9 cellular contexts compared by ENCODE assay signal in genomic region chr19:12847159-12848139, GRCh38. TPM values are rescaled to one million over a fixed set of nuclear protein-coding genes. Genes with fewer than 3 reads are reported as not detected.
DNase-seq lines count a peak whose midpoint lies in the region; ATAC-seq and TF ChIP-seq lines count a peak whose summit lies in the region.
"Had no signal": no experiment of that assay in that cellular context is flagged by ENCODE, and none has a peak within 500 bp of the region (broad histone marks: within the 10 kb centered on the region; RNA-seq: fewer than 3 reads in every experiment).

No MANE protein-coding gene starts in this region.

- no peaks in the 10 kb centered on the region for H3K4me1 Mint-ChIP-seq in Caco-2 (ENCODE audit: low read depth, unreplicated experiment)

- no peaks in the 10 kb centered on the region for H3K36me3 ChIP-seq in Caco-2 (ENCODE audit: control insufficient read depth, insufficient read depth, low read length)
- no peaks in the 10 kb centered on the region for H3K36me3 ChIP-seq in colonic mucosa
- no peaks in the 10 kb centered on the region for H3K36me3 ChIP-seq in left lung

- H3K9me3 ChIP-seq in Caco-2: no peaks in the 10 kb centered on the region
- no peaks in the 10 kb centered on the region for H3K9me3 ChIP-seq in colonic mucosa
- no peaks in the 10 kb centered on the region for H3K9me3 ChIP-seq in left lung

- no peaks in the 10 kb centered on the region for H3K36me3 Mint-ChIP-seq in Caco-2 (ENCODE audit: insufficient read depth, unreplicated experiment)

- H3K4me1 ChIP-seq in Caco-2 (no peaks in the 10 kb centered on the region), colonic mucosa (no peaks in the 10 kb centered on the region), left lung (peaks cover 0 to 12% of the 10 kb centered on the region in 2 donors)

- BruUV-seq in Caco-2 (replicated peaks; lab: Mats Ljungman, UMichigan): no TSS peak

- intact Hi-C loops in Caco-2 (cut with micrococcal nuclease; ENCODE audit: unreplicated experiment) (loop anchor here (5.0 kb wide), 1 partner anchor 85 kb away; no protein-coding TSS in a partner anchor), colonic mucosa (cut with DNase I) (loop anchor here (2.0 kb wide), 1 partner anchor 85 kb away; no protein-coding TSS in a partner anchor), left lung (cut with DNase I) (no loop called here)

- no peak overlapping the region for H3K27ac ChIP-seq in colonic mucosa
- H3K27ac ChIP-seq in left lung: no peak overlapping the region

- no peaks in the 10 kb centered on the region for H3K27me3 Mint-ChIP-seq in Caco-2 (ENCODE audit: insufficient read depth, unreplicated experiment)

- peak overlapping the region; percentile 57 for H3K4me3 Mint-ChIP-seq in Caco-2 (ENCODE audit: unreplicated experiment)

- H3K27me3 ChIP-seq in Caco-2 (replicated peaks; ENCODE audit: control insufficient read depth, insufficient read depth, low read length) (no peaks in the 10 kb centered on the region; the same call in 1 of the 2 replicates), colonic mucosa (no peaks in the 10 kb centered on the region), left lung (peaks cover 0 to 76% of the 10 kb centered on the region in 2 donors)

- H3K4me3 ChIP-seq in Caco-2 (ENCODE audit: low read depth, low read length): peak overlapping the region; percentile 25
- no peak overlapping the region for H3K4me3 ChIP-seq in colonic mucosa
- H3K4me3 ChIP-seq in left lung: no peak overlapping the region

- no peaks in the 10 kb centered on the region for H3K9me3 Mint-ChIP-seq in Caco-2 (ENCODE audit: unreplicated experiment)

- peak; percentile 100 for ATAC-seq in left lung

- POLR2A ChIA-PET in Caco-2 (lab: Charles Lee): no interaction called here
- POLR2A ChIA-PET in HEK293T (lab: Yijun Ruan, JAX): interaction anchor here (0.9 to 1.6 kb wide), 6 partner anchors 34 to 81 kb away, joined by 3 to 4 read pairs (median 3); partner anchors contain the start of genes GCDH, PRDX2, RNASEH2A and THSD8

- H3K9ac ChIP-seq in colonic mucosa (ENCODE audit: low read depth in 2 of 2, low read length in 2 of 2): peak overlapping the region in 1 of 2 donors; percentile 28

- peak; percentile 81 to 98 for TF ChIP-seq CTCF in Caco-2 (IDR thresholded peaks at IDR 0.05; ENCODE audit: insufficient read depth in 1 of 2, low read depth in 1 of 2, low read length in 1 of 2, severe bottlenecking in 1 of 2, unreplicated experiment in 1 of 2)
- TF ChIP-seq CTCF in colonic mucosa (IDR thresholded peaks at IDR 0.05): peak; percentile 99
- TF ChIP-seq CTCF in left lung (IDR thresholded peaks at IDR 0.05): peak; percentile 99 to 100

- peak; percentile 83 to 95 for DNase-seq in Caco-2
- DNase-seq in HEK293T (ENCODE audit: extremely low spot score): peak; percentile 89
- DNase-seq in NCI-H524 treated with DMSO at 0.1 percent for 48 hours (lab: John Stamatoyannopoulos, UW): peak; percentile 15
- DNase-seq in activated CD4-positive, alpha-beta T cell treated with anti-CD3 and anti-CD28 coated beads, Interleukin-2, amount 50 U/mL, for 1 hour: peak; percentile 75
- peak; percentile 86 for DNase-seq in colonic mucosa
- peak; percentile 84 to 99 for DNase-seq in left lung
- DNase-seq in stimulated activated CD4-positive, alpha-beta T cell treated with anti-CD3 and anti-CD28 coated beads, Interleukin-4, amount 100 ng/mL, for 24 hours: peak; percentile 87
- no peak for DNase-seq in NCI-H187 treated with DMSO at 0.1 percent for 48 hours (lab: John Stamatoyannopoulos, UW)

- CTCF ChIA-PET in Caco-2 (lab: Charles Lee): interaction anchor here (0.6 to 2.6 kb wide), 20 partner anchors 20 to 181 kb away, joined by 3 to 15 read pairs (median 4); partner anchors contain the start of genes GCDH, GET3, MAN2B1 and RNASEH2A
- CTCF ChIA-PET in HEK293T (lab: Yijun Ruan, JAX): interaction anchor here (0.5 to 2.3 kb wide), 22 partner anchors 10 to 247 kb away, joined by 3 to 15 read pairs (median 4); partner anchors contain the start of genes DNASE2 and RTBDN

- no peak overlapping the region for H3K27ac Mint-ChIP-seq in Caco-2 (ENCODE audit: unreplicated experiment)

TF ChIP-seq in HEK293T, 16 proteins besides CTCF, POLR2A, EP300 and RAD21:
- no peak for TF ChIP-seq FOXA1 (IDR thresholded peaks at IDR 0.05)
- TF ChIP-seq SP1 (IDR thresholded peaks at IDR 0.05): no peak
- TF ChIP-seq BHLHE40 (IDR thresholded peaks at IDR 0.05; ENCODE audit: borderline replicate concordance): no peak
- no peak for TF ChIP-seq FOXM1 (IDR thresholded peaks at IDR 0.05; ENCODE audit: borderline replicate concordance)
- TF ChIP-seq ZNF384 (IDR thresholded peaks at IDR 0.05): no peak
- no peak for TF ChIP-seq TARDBP (IDR thresholded peaks at IDR 0.05)
- TF ChIP-seq L3MBTL2 (conservative IDR thresholded peaks at IDR 0.05): no peak
- no peak for TF ChIP-seq SUZ12 (IDR thresholded peaks at IDR 0.05)
- TF ChIP-seq ARNT (IDR thresholded peaks at IDR 0.05): no peak
- no peak for TF ChIP-seq CTBP1 (IDR thresholded peaks at IDR 0.05; ENCODE audit: borderline replicate concordance)
- TF ChIP-seq HDGF (IDR thresholded peaks at IDR 0.05; ENCODE audit: borderline replicate concordance): no peak
- TF ChIP-seq PKNOX1 (IDR thresholded peaks at IDR 0.05): no peak
- no peak for TF ChIP-seq NFRKB (IDR thresholded peaks at IDR 0.05)
- no peak for TF ChIP-seq ELF4 (IDR thresholded peaks at IDR 0.05)
- no peak for TF ChIP-seq FOXK2 (IDR thresholded peaks at IDR 0.05)
- no peak for TF ChIP-seq LEF1 (IDR thresholded peaks at IDR 0.05; ENCODE audit: borderline replicate concordance)

RNA-seq across cellular contexts. Expression of gene MAST1, which starts 9.1 kb away (rescaled TPM):
- 0.79 and 0.91 TPM in 2 replicates for total RNA-seq in Caco-2 (2022)
- 1 to 10 TPM in 1 of 2 donors, under 1 TPM in 1; 0.42 to 1.4 TPM for total RNA-seq in colonic mucosa
- total RNA-seq in left lung: under 1 TPM; 0.15 to 0.29 TPM

RNA-seq across cellular contexts. Expression of gene RTBDN, which starts 13.1 kb away (rescaled TPM):
- total RNA-seq in Caco-2 (2022): not detected in 2 replicates
- total RNA-seq in colonic mucosa: under 1 TPM in 1 of 2 donors, not detected in 1; 0.35 TPM
- not detected for total RNA-seq in left lung
- total RNA-seq: activated CD8-positive, alpha-beta memory T cell treated with anti-CD3 and anti-CD28 coated beads for 36 hours had no signal

RNA-seq across cellular contexts. Expression of gene DNASE2, which starts 33.8 kb away (rescaled TPM):
- total RNA-seq in Caco-2 (2022): 3.6 and 3.8 TPM in 2 replicates
- total RNA-seq in colonic mucosa: 10 to 100 TPM; 29.0 to 33.5 TPM
- total RNA-seq in left lung: 10 to 100 TPM; 64.8 to 72.8 TPM

RNA-seq across cellular contexts. Expression of gene KLF1, which starts 39.6 kb away (rescaled TPM):
- total RNA-seq in Caco-2 (2022): not detected in 2 replicates
- total RNA-seq in colonic mucosa: under 1 TPM in 1 of 2 donors, not detected in 1; 0.25 TPM
- under 1 TPM in 1 of 2 donors, not detected in 1; 0.50 TPM for total RNA-seq in left lung

RNA-seq across cellular contexts. Expression of gene RNASEH2A, which starts 41.1 kb away (rescaled TPM):
- total RNA-seq in Caco-2 (2022) (30.9 and 37.6 TPM in 2 replicates), colonic mucosa (10 to 100 TPM in 1 of 2 donors, 1 to 10 TPM in 1; 8.8 to 44.8 TPM), left lung (10 to 100 TPM; 10.9 to 16.6 TPM)

Comparison
In these comparisons a context has a peak if more than half of its experiments do, and no peak if none do; other contexts are left out.
1. intact Hi-C loops: an anchor here in Caco-2 (5.0 kb wide) and colonic mucosa (2.0 kb wide); none called in left lung.